29 cellular contexts compared by ENCODE assay signal in the genomic region with DNA sequence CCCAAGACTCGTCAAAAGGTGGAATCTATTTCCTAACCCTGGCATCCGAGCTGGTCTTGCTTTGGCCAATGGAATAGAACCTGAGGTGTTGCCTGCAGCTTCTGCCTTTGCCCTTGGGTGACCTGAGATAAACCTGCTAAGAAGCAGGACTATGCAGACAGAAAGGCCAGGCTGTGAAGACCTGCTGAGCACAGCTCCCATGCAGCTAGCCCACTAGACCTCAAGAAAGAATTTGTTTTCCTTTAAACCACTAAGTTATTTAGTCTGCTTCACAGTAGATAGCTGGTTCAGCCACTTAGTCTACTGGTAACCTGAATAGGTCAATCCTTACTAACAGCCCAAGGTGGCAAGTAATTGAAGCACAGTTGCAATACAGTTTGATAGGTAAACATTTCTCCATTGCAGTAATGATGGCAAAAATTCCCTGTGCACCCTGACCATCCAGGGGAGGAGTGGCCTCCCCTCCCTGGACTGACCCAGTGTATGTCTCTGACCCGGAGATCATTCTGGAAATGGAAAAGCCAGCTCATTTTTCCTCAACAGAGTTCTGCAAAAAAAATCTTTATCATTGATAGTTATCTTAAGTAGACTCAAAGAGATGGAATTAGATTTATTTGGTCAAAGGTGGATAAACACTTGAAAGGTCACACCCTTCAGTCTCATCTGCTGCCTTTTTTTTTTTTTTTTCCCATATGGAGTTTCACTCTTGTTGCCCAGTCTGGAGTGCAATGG. TPM values are rescaled to one million over a fixed set of nuclear protein-coding genes. Genes with fewer than 3 reads are reported as not detected.
"Had no signal": no experiment of that assay in that cellular context is flagged by ENCODE, and none has a peak within 500 bp of the region (broad histone marks: within the 10 kb centered on the region; RNA-seq: fewer than 3 reads in every experiment).

No MANE protein-coding gene starts in this region.

- H3K9me3 Mint-ChIP-seq: activated CD4-positive, alpha-beta memory T cell treated with anti-CD3 and anti-CD28 coated beads for 36 hours; activated CD4-positive, alpha-beta T cell treated with anti-CD3 and anti-CD28 coated beads, Interleukin-2, amount 10 ng/mL, durations not matched to agents 24 days and 14 days; activated naive CD4-positive, alpha-beta T cell treated with anti-CD3 and anti-CD28 coated beads, Interleukin-2, amount 50 U/mL, for 24 hours; activated T-cell treated with anti-CD3 and anti-CD28 coated beads, Interleukin-2, amount 50 U/mL, for 24 hours; neural crest cell; stimulated activated effector memory CD8-positive, alpha-beta T cell treated with anti-CD3 and anti-CD28 coated beads, Interleukin-12 subunit alpha, Interleukin-12 subunit beta, amount 100 ng/mL, for 72 hours had no signal

- H3K27me3 ChIP-seq: cardiac muscle cell, gastrocnemius medialis, hepatocyte, pancreas, sigmoid colon, stomach, thyroid gland had no signal

- H3K4me3 Mint-ChIP-seq: activated CD4-positive, alpha-beta memory T cell treated with anti-CD3 and anti-CD28 coated beads for 36 hours; activated CD4-positive, alpha-beta T cell treated with anti-CD3 and anti-CD28 coated beads, Interleukin-2, amount 10 ng/mL, durations not matched to agents 24 days and 14 days; activated naive CD4-positive, alpha-beta T cell treated with anti-CD3 and anti-CD28 coated beads, Interleukin-2, amount 50 U/mL, for 24 hours; activated T-cell treated with anti-CD3 and anti-CD28 coated beads, Interleukin-2, amount 50 U/mL, for 24 hours; brain; effector memory CD8-positive, alpha-beta T cell; naive thymus-derived CD4-positive, alpha-beta T cell; neural crest cell; stimulated activated effector memory CD8-positive, alpha-beta T cell treated with anti-CD3 and anti-CD28 coated beads, Interleukin-12 subunit alpha, Interleukin-12 subunit beta, amount 100 ng/mL, for 72 hours; T-helper 17 cell had no signal

- H3K36me3 ChIP-seq: cardiac muscle cell, gastrocnemius medialis, pancreas, prostate gland, sigmoid colon, stomach, thyroid gland had no signal

- H2AFZ ChIP-seq: hepatocyte had no signal

- DNase-seq: activated CD4-positive, alpha-beta memory T cell treated with anti-CD3 and anti-CD28 coated beads for 36 hours; activated CD4-positive, alpha-beta T cell treated with anti-CD3 and anti-CD28 coated beads, Interleukin-2, amount 10 ng/mL, durations not matched to agents 24 days and 14 days; activated CD4-positive, CD25-positive, alpha-beta regulatory T cell treated with anti-CD3 and anti-CD28 coated beads, Interleukin-2, amount 50 U/mL, for 72 hours; activated CD8-positive, alpha-beta memory T cell treated with anti-CD3 and anti-CD28 coated beads, Interleukin-2, amount 50 U/mL, for 4 hours; activated T-cell treated with anti-CD3 and anti-CD28 coated beads, Interleukin-2, amount 50 U/mL, for 24 hours; aorta; effector memory CD8-positive, alpha-beta T cell; erythroblast; gastrocnemius medialis; glutamatergic neuron; naive thymus-derived CD4-positive, alpha-beta T cell; nucleus accumbens; pancreas; retina; sigmoid colon; small intestine; stimulated activated CD4-positive, alpha-beta T cell treated with anti-CD3 and anti-CD28 coated beads, Interleukin-4, amount 100 ng/mL, for 24 hours; stomach; T-helper 17 cell; T1000; thyroid gland had no signal

- H3K4me2 ChIP-seq: hepatocyte had no signal

- H3K27me3 Mint-ChIP-seq: activated CD4-positive, alpha-beta memory T cell treated with anti-CD3 and anti-CD28 coated beads for 36 hours; activated CD4-positive, alpha-beta T cell treated with anti-CD3 and anti-CD28 coated beads, Interleukin-2, amount 10 ng/mL, durations not matched to agents 24 days and 14 days; activated naive CD4-positive, alpha-beta T cell treated with anti-CD3 and anti-CD28 coated beads, Interleukin-2, amount 50 U/mL, for 24 hours; brain; effector memory CD8-positive, alpha-beta T cell had no signal

- H3K4me3 ChIP-seq: cardiac muscle cell, coronary artery, gastrocnemius medialis, hepatocyte, pancreas, prostate gland, sigmoid colon, stomach, thyroid gland had no signal

- H3K4me1 Mint-ChIP-seq: activated CD4-positive, alpha-beta T cell treated with anti-CD3 and anti-CD28 coated beads, Interleukin-2, amount 10 ng/mL, durations not matched to agents 24 days and 14 days; activated naive CD4-positive, alpha-beta T cell treated with anti-CD3 and anti-CD28 coated beads, Interleukin-2, amount 50 U/mL, for 24 hours; naive thymus-derived CD4-positive, alpha-beta T cell; stimulated activated effector memory CD8-positive, alpha-beta T cell treated with anti-CD3 and anti-CD28 coated beads, Interleukin-12 subunit alpha, Interleukin-12 subunit beta, amount 100 ng/mL, for 72 hours; T-helper 17 cell had no signal

- H3K4me1 ChIP-seq: prostate gland had no signal

- ATAC-seq: effector memory CD8-positive, alpha-beta T cell; gastrocnemius medialis; naive thymus-derived CD4-positive, alpha-beta T cell; stimulated activated effector memory CD8-positive, alpha-beta T cell treated with anti-CD3 and anti-CD28 coated beads, Interleukin-12 subunit alpha, Interleukin-12 subunit beta, amount 100 ng/mL, for 72 hours; T-helper 17 cell had no signal

- H3K36me3 Mint-ChIP-seq: activated CD4-positive, alpha-beta memory T cell treated with anti-CD3 and anti-CD28 coated beads for 36 hours; activated naive CD4-positive, alpha-beta T cell treated with anti-CD3 and anti-CD28 coated beads, Interleukin-2, amount 50 U/mL, for 24 hours; naive thymus-derived CD4-positive, alpha-beta T cell; stimulated activated effector memory CD8-positive, alpha-beta T cell treated with anti-CD3 and anti-CD28 coated beads, Interleukin-12 subunit alpha, Interleukin-12 subunit beta, amount 100 ng/mL, for 72 hours had no signal

- H3K27ac Mint-ChIP-seq: activated CD4-positive, alpha-beta memory T cell treated with anti-CD3 and anti-CD28 coated beads for 36 hours; activated CD4-positive, alpha-beta T cell treated with anti-CD3 and anti-CD28 coated beads, Interleukin-2, amount 10 ng/mL, durations not matched to agents 24 days and 14 days; activated naive CD4-positive, alpha-beta T cell treated with anti-CD3 and anti-CD28 coated beads, Interleukin-2, amount 50 U/mL, for 24 hours; activated T-cell treated with anti-CD3 and anti-CD28 coated beads, Interleukin-2, amount 50 U/mL, for 24 hours; brain; effector memory CD8-positive, alpha-beta T cell; naive thymus-derived CD4-positive, alpha-beta T cell; stimulated activated effector memory CD8-positive, alpha-beta T cell treated with anti-CD3 and anti-CD28 coated beads, Interleukin-12 subunit alpha, Interleukin-12 subunit beta, amount 100 ng/mL, for 72 hours; T-helper 17 cell had no signal

- H3K9me3 ChIP-seq: gastrocnemius medialis, pancreas, prostate gland, sigmoid colon, stomach, thyroid gland had no signal

- H3K27ac ChIP-seq: cardiac muscle cell, coronary artery, gastrocnemius medialis, pancreas, prostate gland, sigmoid colon, stomach, thyroid gland had no signal

RNA-seq across cellular contexts. Expression of a gene that starts 20.0 kb away (rescaled TPM):
- polyA plus RNA-seq: naive thymus-derived CD4-positive, alpha-beta T cell had no signal
